ENCODE assay signal across 33 cellular contexts in the genomic region with DNA sequence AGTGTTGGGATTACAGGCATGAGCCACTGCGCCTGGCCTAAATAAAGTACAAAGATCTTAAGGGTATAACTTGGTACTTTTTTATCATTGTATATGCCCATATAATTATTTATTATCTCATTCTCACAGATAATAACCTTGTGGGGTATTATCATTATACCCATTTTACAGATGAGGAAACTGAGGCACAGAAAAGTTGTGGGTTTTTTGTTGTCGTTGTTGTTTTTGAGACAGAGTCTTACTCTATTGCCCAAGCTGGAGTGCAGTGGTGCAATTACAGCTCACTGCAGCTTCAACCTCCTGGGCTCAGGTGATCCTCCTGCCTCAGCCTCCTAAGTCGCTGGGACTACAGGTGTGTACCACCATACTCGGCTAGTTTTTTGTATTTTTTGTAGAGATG. TPM values are rescaled to one million over a fixed set of nuclear protein-coding genes. Genes with fewer than 3 reads are reported as not detected.
DNase-seq lines count a peak whose midpoint lies in the region; ATAC-seq and TF ChIP-seq lines count a peak whose summit lies in the region.
"Had no signal": no experiment of that assay in that cellular context is flagged by ENCODE, and none has a peak within 500 bp of the region (broad histone marks: within the 10 kb centered on the region; RNA-seq: fewer than 3 reads in every experiment).

No MANE protein-coding gene starts in this region.

- H3K4me1 Mint-ChIP-seq in MCF 10A (ENCODE audit: insufficient read depth, unreplicated experiment) = peaks cover 33% of the 10 kb centered on the region

- H3K9me3 ChIP-seq in breast epithelium (no peaks in the 10 kb centered on the region), colonic mucosa (no peaks in the 10 kb centered on the region), parathyroid adenoma (ENCODE audit: control insufficient read depth, low read length) (no peaks in the 10 kb centered on the region)
- H3K9me3 ChIP-seq: pancreas, right atrium auricular region, thoracic aorta had no signal

- H3K4me3 Mint-ChIP-seq in MCF 10A (ENCODE audit: unreplicated experiment) = no peak overlapping the region
- H3K4me3 Mint-ChIP-seq: activated CD8-positive, alpha-beta T cell treated with anti-CD3 and anti-CD28 coated beads, Interleukin-2, amount 10 ng/mL, durations not matched to agents 7 days and 5 days; activated T-helper 17 cell treated with anti-CD3 and anti-CD28 coated beads, Interleukin-2, amount 50 U/mL, for 72 hours; neural crest cell; stimulated activated naive CD8-positive, alpha-beta T cell treated with anti-CD3 and anti-CD28 coated beads, Interleukin-15, Interleukin-2, amounts not matched to agents 100 ng/mL and 50 ng/mL, for 24 hours had no signal

- no peak overlapping the region for H3K27ac Mint-ChIP-seq in MCF 10A (ENCODE audit: low read depth, unreplicated experiment)
- H3K27ac Mint-ChIP-seq: activated CD8-positive, alpha-beta T cell treated with anti-CD3 and anti-CD28 coated beads, Interleukin-2, amount 10 ng/mL, durations not matched to agents 7 days and 5 days; activated T-helper 17 cell treated with anti-CD3 and anti-CD28 coated beads, Interleukin-2, amount 50 U/mL, for 72 hours; stimulated activated naive CD8-positive, alpha-beta T cell treated with anti-CD3 and anti-CD28 coated beads, Interleukin-15, Interleukin-2, amounts not matched to agents 100 ng/mL and 50 ng/mL, for 24 hours had no signal

- H2AFZ ChIP-seq in parathyroid adenoma = no peak overlapping the region

- no peak overlapping the region for H3K4me2 ChIP-seq in parathyroid adenoma (ENCODE audit: low read length)
- H3K4me2 ChIP-seq: smooth muscle cell had no signal

- POLR2A ChIA-PET in MCF 10A (lab: Yijun Ruan, JAX) = no interaction called here

- H3K9ac ChIP-seq in colonic mucosa (ENCODE audit: low read depth in 2 of 2, low read length in 2 of 2) (no peak overlapping the region), parathyroid adenoma (no peak overlapping the region)

- H3K27me3 ChIP-seq in breast epithelium = no peaks in the 10 kb centered on the region
- no peaks in the 10 kb centered on the region for H3K27me3 ChIP-seq in colonic mucosa
- H3K27me3 ChIP-seq in parathyroid adenoma (ENCODE audit: control insufficient read depth, insufficient read depth, low read length) = no peaks in the 10 kb centered on the region
- H3K27me3 ChIP-seq: dorsolateral prefrontal cortex, pancreas, right atrium auricular region had no signal

- BruUV-seq in MCF 10A (replicated peaks; lab: Mats Ljungman, UMichigan) = no TSS peak

- H3K36me3 ChIP-seq in breast epithelium (no peaks in the 10 kb centered on the region), colonic mucosa (no peaks in the 10 kb centered on the region), parathyroid adenoma (ENCODE audit: control insufficient read depth, insufficient read depth, low read length) (no peaks in the 10 kb centered on the region)
- H3K36me3 ChIP-seq: right atrium auricular region, thoracic aorta had no signal

- TF ChIP-seq CTCF in breast epithelium (IDR thresholded peaks at IDR 0.05) (no peak), MCF 10A (IDR thresholded peaks at IDR 0.05; ENCODE audit: unreplicated experiment) (no peak), colonic mucosa (IDR thresholded peaks at IDR 0.05) (no peak), parathyroid adenoma (IDR thresholded peaks at IDR 0.05) (no peak)

- H3K27me3 Mint-ChIP-seq in MCF 10A (ENCODE audit: insufficient read depth, unreplicated experiment) = no peaks in the 10 kb centered on the region
- H3K27me3 Mint-ChIP-seq: activated T-helper 17 cell treated with anti-CD3 and anti-CD28 coated beads, Interleukin-2, amount 50 U/mL, for 72 hours had no signal

- ATAC-seq in HG03432 (IDR thresholded peaks at IDR 0.05; ENCODE audit: unreplicated experiment) = no peak
- ATAC-seq: activated CD8-positive, alpha-beta T cell treated with anti-CD3 and anti-CD28 coated beads, Interleukin-2, amount 10 ng/mL, durations not matched to agents 7 days and 5 days; activated T-helper 17 cell treated with anti-CD3 and anti-CD28 coated beads, Interleukin-2, amount 50 U/mL, for 72 hours; left colon; pancreas had no signal

- DNase-seq in breast epithelium (ENCODE audit: low spot score in 2 of 2) = no peak
- DNase-seq in MCF 10A (ENCODE audit: unreplicated experiment) = no peak
- no peak for DNase-seq in colonic mucosa
- DNase-seq in NCI-H1694 (lab: John Stamatoyannopoulos, UW) = no peak
- DNase-seq in T1000 (lab: John Stamatoyannopoulos, UW) = no peak
- no peak for DNase-seq in NCI-H2227 (lab: John Stamatoyannopoulos, UW; ENCODE audit: unreplicated experiment)
- DNase-seq: 8988T; activated CD4-positive, alpha-beta T cell treated with anti-CD3 and anti-CD28 coated beads for 4 hours; activated CD8-positive, alpha-beta T cell treated with anti-CD3 and anti-CD28 coated beads, Interleukin-2, amount 10 ng/mL, durations not matched to agents 7 days and 5 days; activated naive CD4-positive, alpha-beta T cell treated with anti-CD3 and anti-CD28 coated beads, Interleukin-2, amount 50 U/mL, for 16 hours; cerebellar nuclear complex; DMS79 treated with DMSO at 0.1 percent for 48 hours; dorsolateral prefrontal cortex; GDM1; left colon; mammary epithelial cell; NCI-H1417 treated with DMSO at 0.1 percent for 48 hours; NCI-H2081; NCI-H2227 treated with DMSO at 0.1 percent for 48 hours; NCI-H526; NK-92 treated with Interleukin-12 subunit alpha and Interleukin-12 subunit beta, amount 100 ng/mL, for 24 hours; pancreas; SHP77; stimulated activated CD4-positive, alpha-beta T cell treated with anti-CD3 and anti-CD28 coated beads, Interleukin-2, amount 100 ng/mL, for 24 hours had no signal

- no peaks in the 10 kb centered on the region for H3K9me3 Mint-ChIP-seq in MCF 10A (ENCODE audit: unreplicated experiment)
- H3K9me3 Mint-ChIP-seq: activated T-helper 17 cell treated with anti-CD3 and anti-CD28 coated beads, Interleukin-2, amount 50 U/mL, for 72 hours; brain; neural crest cell; stimulated activated naive CD8-positive, alpha-beta T cell treated with anti-CD3 and anti-CD28 coated beads, Interleukin-15, Interleukin-2, amounts not matched to agents 100 ng/mL and 50 ng/mL, for 24 hours had no signal

- no peak overlapping the region for H3K4me3 ChIP-seq in breast epithelium
- no peak overlapping the region for H3K4me3 ChIP-seq in colonic mucosa
- H3K4me3 ChIP-seq in parathyroid adenoma (ENCODE audit: low read depth, low read length) = no peak overlapping the region
- H3K4me3 ChIP-seq: dorsolateral prefrontal cortex, right atrium auricular region, smooth muscle cell, thoracic aorta had no signal

- CTCF ChIA-PET in MCF 10A (lab: Yijun Ruan, JAX) = interaction anchor here (1.1 to 1.2 kb wide), 2 partner anchors 79 to 220 kb away, joined by 3 read pairs; no protein-coding TSS in a partner anchor

- H3K4me1 ChIP-seq in breast epithelium (no peaks in the 10 kb centered on the region), colonic mucosa (peaks cover 3% of the 10 kb centered on the region), parathyroid adenoma (peaks cover 21% of the 10 kb centered on the region)

- peaks cover 4% of the 10 kb centered on the region for H3K36me3 Mint-ChIP-seq in MCF 10A (ENCODE audit: insufficient read depth, unreplicated experiment)
- H3K36me3 Mint-ChIP-seq: brain had no signal

- no peak for TF ChIP-seq POLR2A in breast epithelium (IDR thresholded peaks at IDR 0.05)

- H3K27ac ChIP-seq in breast epithelium (peak overlapping the region; percentile 10 to 94), colonic mucosa (peak overlapping the region; percentile 76), parathyroid adenoma (peak overlapping the region; percentile 99)
- H3K27ac ChIP-seq: dorsolateral prefrontal cortex, right atrium auricular region, thoracic aorta had no signal

- peaks cover 23% of the 10 kb centered on the region for H3K79me2 ChIP-seq in parathyroid adenoma

- intact Hi-C loops in breast epithelium (cut with DNase I; ENCODE audit: low total_unique reads) (loop anchor here (2.0 kb wide), 1 partner anchor 52 kb away; no protein-coding TSS in a partner anchor), MCF 10A (cut with micrococcal nuclease) (no loop called here), colonic mucosa (cut with DNase I) (no loop called here)

RNA-seq across cellular contexts. Expression of gene CGN, which starts 4.1 kb away (rescaled TPM):
- 10 to 100 TPM in 2 of 3 donors, under 1 TPM in 1; 0.16 to 28.1 (median 13.4) TPM for total RNA-seq in breast epithelium
- total RNA-seq in MCF 10A (2022) = 0.32 and 0.33 TPM in 2 replicates
- total RNA-seq in colonic mucosa = 100 to 1,000 TPM; 118 to 148 TPM

RNA-seq across cellular contexts. Expression of gene TUFT1, which starts 24.8 kb away (rescaled TPM):
- total RNA-seq in breast epithelium = 10 to 100 TPM in 2 of 3 donors, 1 to 10 TPM in 1; 7.2 to 21.2 (median 13.4) TPM
- total RNA-seq in MCF 10A (2022) = 90.6 and 162 TPM in 2 replicates
- 10 to 100 TPM; 25.5 to 40.6 TPM for total RNA-seq in colonic mucosa

RNA-seq across cellular contexts. Expression of gene POGZ, which starts 56.0 kb away (rescaled TPM):
- total RNA-seq in breast epithelium (10 to 100 TPM; 37.0 to 72.6 (median 60.3) TPM), MCF 10A (2022) (92.1 and 92.2 TPM in 2 replicates), colonic mucosa (10 to 100 TPM; 49.6 to 50.0 TPM)

Comparison
In these comparisons a context has a peak if more than half of its experiments do, and no peak if none do; other contexts are left out.
1. RNA of gene CGN, which starts 4.1 kb away (total RNA-seq): 118 to 148 TPM in colonic mucosa; 0.16 to 28.1 TPM in breast epithelium and 0.32 to 0.33 TPM in MCF 10A; every median in the first group is over 4 times any median in the second.
2. Peak in every context shown above with its lines, with median percentiles within 50 percentile points of each other: H3K27ac ChIP-seq.